In the genomic region with DNA sequence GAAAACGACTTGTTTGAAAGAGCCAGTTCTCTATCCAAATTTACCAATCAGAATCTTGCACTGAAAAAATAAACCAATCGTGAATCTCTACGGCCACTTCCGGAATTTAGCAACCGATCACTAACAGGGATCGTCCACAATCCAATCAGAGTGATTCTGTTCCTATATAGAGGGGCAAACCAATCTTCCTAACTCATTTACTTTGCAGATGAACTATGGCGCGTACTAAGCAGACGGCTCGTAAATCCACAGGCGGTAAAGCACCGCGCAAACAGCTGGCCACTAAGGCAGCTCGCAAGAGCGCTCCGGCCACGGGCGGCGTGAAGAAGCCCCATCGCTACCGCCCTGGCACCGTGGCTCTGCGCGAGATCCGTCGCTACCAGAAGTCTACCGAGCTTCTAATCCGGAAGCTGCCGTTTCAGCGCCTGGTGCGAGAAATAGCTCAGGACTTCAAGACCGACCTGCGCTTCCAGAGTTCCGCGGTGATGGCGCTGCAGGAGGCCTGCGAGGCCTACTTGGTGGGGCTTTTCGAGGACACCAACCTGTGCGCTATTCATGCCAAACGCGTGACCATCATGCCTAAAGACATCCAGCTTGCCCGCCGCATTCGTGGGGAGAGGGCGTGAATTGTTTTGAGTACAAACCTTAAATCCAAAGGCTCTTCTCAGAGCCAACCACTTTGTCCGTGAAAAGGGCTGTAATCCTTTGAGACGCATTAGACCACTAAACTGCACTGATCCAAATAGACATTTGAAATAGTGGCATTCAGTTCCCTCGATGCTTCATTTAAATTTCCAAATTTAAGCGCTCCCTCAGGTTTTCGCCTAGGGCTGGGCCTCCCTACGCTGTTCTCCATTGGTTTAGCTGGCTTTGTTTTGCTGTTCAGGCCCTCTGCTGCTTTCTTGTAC, we compare ENCODE assay signal across 8 cellular contexts.
DNase-seq lines count a peak whose midpoint lies in the region; TF ChIP-seq lines count a peak whose summit lies in the region.

No MANE protein-coding gene starts in this region.

- TF ChIP-seq POLR2A in vagina (IDR thresholded peaks at IDR 0.05): no peak

- TF ChIP-seq CTCF in vagina (IDR thresholded peaks at IDR 0.05): no peak

- no peaks in the 10 kb centered on the region for H3K27me3 ChIP-seq in vagina

- DNase-seq in activated T-cell treated with anti-CD3 and anti-CD28 coated beads, Interleukin-2, amount 50 U/mL, for 1 hour: peak; percentile 22
- DNase-seq in activated T-cell treated with anti-CD3 and anti-CD28 coated beads, Interleukin-2, amount 50 U/mL, for 48 hours: no peak
- DNase-seq in ecto neural progenitor cell (ENCODE audit: low spot score): peak; percentile 84
- peak; percentile 79 for DNase-seq in lung microvascular endothelial cell (ENCODE audit: low read depth in 2 of 2)
- no peak for DNase-seq in vagina (ENCODE audit: extremely low spot score in 2 of 2)
- no peak for DNase-seq in HCEC 1CT
- DNase-seq in stimulated activated CD8-positive, alpha-beta memory T cell treated with anti-CD3 and anti-CD28 coated beads, Interleukin-4, amount 100 ng/mL, for 48 hours: no peak
- no peak for DNase-seq in SW 1271 (lab: John Stamatoyannopoulos, UW)

- peak overlapping the region; percentile 30 for H3K27ac ChIP-seq in vagina

- H3K4me1 ChIP-seq in vagina: no peaks in the 10 kb centered on the region

- intact Hi-C loops in vagina (cut with DNase I): no loop called here

- no peaks in the 10 kb centered on the region for H3K9me3 ChIP-seq in vagina

- H3K36me3 ChIP-seq in vagina: no peaks in the 10 kb centered on the region

- H3K4me3 ChIP-seq in vagina: peak overlapping the region; percentile 48 to 49

Comparison
In these comparisons a context has a peak if more than half of its experiments do, and no peak if none do; other contexts are left out.
1. DNase-seq: peak in activated T-cell treated with anti-CD3 and anti-CD28 coated beads, Interleukin-2, amount 50 U/mL, for 1 hour (single experiment), ecto neural progenitor cell (single experiment) and lung microvascular endothelial cell (2 of 2); none in activated T-cell treated with anti-CD3 and anti-CD28 coated beads, Interleukin-2, amount 50 U/mL, for 48 hours (0 of 2), vagina (0 of 2), HCEC 1CT (single experiment), stimulated activated CD8-positive, alpha-beta memory T cell treated with anti-CD3 and anti-CD28 coated beads, Interleukin-4, amount 100 ng/mL, for 48 hours (single experiment) and SW 1271 (0 of 2).